11 cellular contexts compared by ENCODE assay signal in the genomic region with DNA sequence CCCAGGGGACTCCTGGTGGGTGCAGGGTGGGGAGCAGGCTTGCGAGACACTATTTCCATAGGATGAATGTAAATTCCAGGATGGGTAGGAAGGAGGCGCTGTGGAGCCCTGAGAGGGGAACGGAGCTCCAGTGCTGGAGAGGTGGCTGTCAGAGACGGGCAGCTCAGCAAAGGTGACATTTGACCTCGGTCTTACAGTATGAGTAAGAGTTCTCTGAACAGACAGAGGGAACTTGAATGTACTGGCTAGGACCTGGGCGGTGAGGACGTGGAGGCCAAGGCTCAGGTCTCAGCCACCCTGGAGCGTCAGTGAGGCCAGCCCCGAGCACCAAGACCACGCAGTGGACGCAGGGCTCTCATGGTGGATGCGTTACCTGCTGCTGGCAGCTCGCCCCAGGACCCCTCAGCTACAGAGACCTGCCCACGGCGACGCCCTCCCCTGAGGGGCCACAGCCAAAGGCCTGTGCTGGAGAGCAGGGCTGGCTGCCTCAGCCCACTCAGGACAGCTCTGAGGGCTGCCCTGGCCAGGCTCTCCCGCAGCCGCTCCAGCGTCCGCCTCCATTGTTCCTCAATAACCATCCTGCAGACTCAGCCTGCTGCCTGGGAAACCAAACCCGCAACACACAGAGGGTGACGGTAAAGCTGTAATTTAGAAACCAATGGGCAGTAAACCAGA.
A peak's percentile ranks its signal among the peaks of the same experiment; 100 is the strongest.
DNase-seq lines count a peak whose midpoint lies in the region; ATAC-seq and TF ChIP-seq lines count a peak whose summit lies in the region.
"Had no signal": no experiment of that assay in that cellular context is flagged by ENCODE, and none has a peak within 500 bp of the region (broad histone marks: within the 10 kb centered on the region; RNA-seq: fewer than 3 reads in every experiment).

No MANE protein-coding gene starts in this region.

- H3F3A ChIP-seq in MM.1S (ENCODE audit: insufficient read depth, low read length), result no peaks in the 10 kb centered on the region

- 78 to 85% methylated on average over 14 to 22 of the region's 22 CpGs for WGBS in endodermal cell (ENCODE audit: insufficient coverage in 1 of 2, insufficient read length in 1 of 2), 2 experiments
- 77 to 85% methylated on average over 22 of the region's 22 CpGs for WGBS in sigmoid colon, 2 donors
- 86% methylated on average over 15 of the region's 22 CpGs for WGBS in esophagus muscularis mucosa

- no peaks in the 10 kb centered on the region for H3K36me3 Mint-ChIP-seq in activated naive CD4-positive, alpha-beta T cell treated with anti-CD3 and anti-CD28 coated beads, Interleukin-2, amount 50 U/mL, for 24 hours
- no peaks in the 10 kb centered on the region for H3K36me3 Mint-ChIP-seq in activated naive CD4-positive, alpha-beta T cell treated with anti-CD3 and anti-CD28 coated beads, Interleukin-2, amount 50 U/mL, for 72 hours
- H3K36me3 Mint-ChIP-seq in endodermal cell (ENCODE audit: low read depth), result no peaks in the 10 kb centered on the region

- H3K27ac ChIP-seq in MM.1S (ENCODE audit: low read length) (no peak overlapping the region), endodermal cell (ENCODE audit: low read depth, low read length) (no peak overlapping the region), sigmoid colon (no peak overlapping the region), esophagus muscularis mucosa (replicated peaks in 1 of 4) (no peak overlapping the region)

- H3K27me3 ChIP-seq in MM.1S (replicated peaks; ENCODE audit: insufficient read depth, low read length), result peaks cover 81% of the 10 kb centered on the region
- peaks cover 13% of the 10 kb centered on the region for H3K27me3 ChIP-seq in endodermal cell (ENCODE audit: control insufficient read depth, insufficient read depth, low read length, poor library complexity, severe bottlenecking)
- no peaks in the 10 kb centered on the region for H3K27me3 ChIP-seq in sigmoid colon
- no peaks in the 10 kb centered on the region for H3K27me3 ChIP-seq in esophagus muscularis mucosa

- no peak overlapping the region for H2AFZ ChIP-seq in MM.1S (ENCODE audit: low read length)

- intact Hi-C loops in sigmoid colon (cut with DNase I), result no loop called here
- intact Hi-C loops in esophagus muscularis mucosa (cut with DNase I), result no loop called here

- H3K27ac Mint-ChIP-seq in activated naive CD4-positive, alpha-beta T cell treated with anti-CD3 and anti-CD28 coated beads, Interleukin-2, amount 50 U/mL, for 24 hours, result peak overlapping the region; percentile 70
- no peak overlapping the region for H3K27ac Mint-ChIP-seq in activated naive CD4-positive, alpha-beta T cell treated with anti-CD3 and anti-CD28 coated beads, Interleukin-2, amount 50 U/mL, for 72 hours
- H3K27ac Mint-ChIP-seq in endodermal cell, result no peak overlapping the region

- no peak for TF ChIP-seq EP300 in sigmoid colon (IDR thresholded peaks at IDR 0.05)
- no peak for TF ChIP-seq EP300 in esophagus muscularis mucosa (IDR thresholded peaks at IDR 0.05)

- H3K9me3 ChIP-seq in MM.1S (replicated peaks; ENCODE audit: insufficient read depth, low read length), result no peaks in the 10 kb centered on the region
- no peaks in the 10 kb centered on the region for H3K9me3 ChIP-seq in endodermal cell (ENCODE audit: control insufficient read depth, low read length)
- H3K9me3 ChIP-seq in sigmoid colon, result no peaks in the 10 kb centered on the region
- H3K9me3 ChIP-seq in esophagus muscularis mucosa, result no peaks in the 10 kb centered on the region

- H3K4me3 ChIP-seq in MM.1S (ENCODE audit: low read length), result no peak overlapping the region
- H3K4me3 ChIP-seq in endodermal cell (ENCODE audit: low read length), result no peak overlapping the region
- H3K4me3 ChIP-seq in sigmoid colon, result no peak overlapping the region
- no peak overlapping the region for H3K4me3 ChIP-seq in esophagus muscularis mucosa

- H3K9ac ChIP-seq in MM.1S (ENCODE audit: low read length) (no peak overlapping the region), endodermal cell (ENCODE audit: extremely low read depth, low read length, poor library complexity, severe bottlenecking) (no peak overlapping the region)

- H3K36me3 ChIP-seq in MM.1S (replicated peaks; ENCODE audit: insufficient read depth, low read length) (no peaks in the 10 kb centered on the region), endodermal cell (ENCODE audit: control insufficient read depth, insufficient read depth, low read length) (no peaks in the 10 kb centered on the region), sigmoid colon (no peaks in the 10 kb centered on the region), esophagus muscularis mucosa (no peaks in the 10 kb centered on the region)

- H3K4me2 ChIP-seq in MM.1S (ENCODE audit: low read depth, low read length), result no peak overlapping the region

- H3K27me3 Mint-ChIP-seq in activated naive CD4-positive, alpha-beta T cell treated with anti-CD3 and anti-CD28 coated beads, Interleukin-2, amount 50 U/mL, for 24 hours, result no peaks in the 10 kb centered on the region
- peaks cover 18% of the 10 kb centered on the region for H3K27me3 Mint-ChIP-seq in endodermal cell (ENCODE audit: insufficient read depth)
- H3K27me3 Mint-ChIP-seq: central memory CD8-positive, alpha-beta T cell had no signal

- peaks cover 5% of the 10 kb centered on the region; the same call in 1 of the 2 replicates for H3K4me1 ChIP-seq in MM.1S (ENCODE audit: low read length)
- no peaks in the 10 kb centered on the region for H3K4me1 ChIP-seq in endodermal cell (ENCODE audit: control insufficient read depth, insufficient read depth, low read length)
- H3K4me1 ChIP-seq in sigmoid colon, result peaks cover 0 to 7% (median under 1%) of the 10 kb centered on the region in 4 donors
- peaks cover 0 to 7% (median 3%) of the 10 kb centered on the region in 4 donors for H3K4me1 ChIP-seq in esophagus muscularis mucosa

- H3K9me2 ChIP-seq in MM.1S (replicated peaks; ENCODE audit: insufficient read depth, low read length), result no peaks in the 10 kb centered on the region

- DNase-seq in activated naive CD4-positive, alpha-beta T cell treated with anti-CD3 and anti-CD28 coated beads, Interleukin-2, amount 50 U/mL, for 72 hours (ENCODE audit: low spot score in 2 of 2), result no peak
- DNase-seq in MM.1S (no peak), endodermal cell (peak; percentile 96), sigmoid colon (peak; percentile 56), esophagus muscularis mucosa (ENCODE audit: extremely low spot score) (no peak)
- DNase-seq in effector CD4-positive, alpha-beta T cell, result no peak
- DNase-seq: NCI-H69; stimulated activated CD4-positive, alpha-beta T cell treated with anti-CD3 and anti-CD28 coated beads, Interleukin-12 subunit alpha, Interleukin-12 subunit beta, amount 100 ng/mL, for 4 hours had no signal

- peaks cover 19% of the 10 kb centered on the region for H3K4me1 Mint-ChIP-seq in activated naive CD4-positive, alpha-beta T cell treated with anti-CD3 and anti-CD28 coated beads, Interleukin-2, amount 50 U/mL, for 24 hours
- H3K4me1 Mint-ChIP-seq in endodermal cell, result peaks cover 7% of the 10 kb centered on the region

- no peaks in the 10 kb centered on the region for H4K20me1 ChIP-seq in MM.1S (ENCODE audit: insufficient read depth, low read length)

- no peak for ATAC-seq in activated naive CD4-positive, alpha-beta T cell treated with anti-CD3 and anti-CD28 coated beads, Interleukin-2, amount 50 U/mL, for 72 hours
- ATAC-seq in HG03571 (IDR thresholded peaks at IDR 0.05; ENCODE audit: unreplicated experiment), result no peak

- TF ChIP-seq CTCF in MM.1S (IDR thresholded peaks at IDR 0.05; ENCODE audit: low read length) (peak; percentile 46), endodermal cell (conservative IDR thresholded peaks at IDR 0.05) (peak; percentile 91), sigmoid colon (IDR thresholded peaks at IDR 0.05) (no peak), esophagus muscularis mucosa (IDR thresholded peaks at IDR 0.05) (no peak)

- H3K79me2 ChIP-seq in MM.1S (ENCODE audit: low read length), result no peaks in the 10 kb centered on the region

- no peak for TF ChIP-seq POLR2A in sigmoid colon (IDR thresholded peaks at IDR 0.05)
- no peak for TF ChIP-seq POLR2A in esophagus muscularis mucosa (IDR thresholded peaks at IDR 0.05; ENCODE audit: low read depth)

- H3K9me3 Mint-ChIP-seq in activated naive CD4-positive, alpha-beta T cell treated with anti-CD3 and anti-CD28 coated beads, Interleukin-2, amount 50 U/mL, for 24 hours, result no peaks in the 10 kb centered on the region
- H3K9me3 Mint-ChIP-seq in activated naive CD4-positive, alpha-beta T cell treated with anti-CD3 and anti-CD28 coated beads, Interleukin-2, amount 50 U/mL, for 72 hours, result no peaks in the 10 kb centered on the region
- H3K9me3 Mint-ChIP-seq in endodermal cell, result no peaks in the 10 kb centered on the region
- H3K9me3 Mint-ChIP-seq: central memory CD8-positive, alpha-beta T cell had no signal

- H3K4me3 Mint-ChIP-seq in activated naive CD4-positive, alpha-beta T cell treated with anti-CD3 and anti-CD28 coated beads, Interleukin-2, amount 50 U/mL, for 24 hours, result no peak overlapping the region
- no peak overlapping the region for H3K4me3 Mint-ChIP-seq in endodermal cell
- H3K4me3 Mint-ChIP-seq: central memory CD8-positive, alpha-beta T cell had no signal

Comparison
In these comparisons a context has a peak if more than half of its experiments do, and no peak if none do; other contexts are left out.
1. DNase-seq: peak in endodermal cell (single experiment) and sigmoid colon (single experiment); none in activated naive CD4-positive, alpha-beta T cell treated with anti-CD3 and anti-CD28 coated beads, Interleukin-2, amount 50 U/mL, for 72 hours (0 of 2), MM.1S (single experiment), esophagus muscularis mucosa (single experiment) and effector CD4-positive, alpha-beta T cell (single experiment).
2. CTCF ChIP-seq: peak in MM.1S (single experiment) and endodermal cell (single experiment); none in sigmoid colon (0 of 4) and esophagus muscularis mucosa (0 of 3).